In genomic region chr14:59918824-59919581, GRCh38 we compare ENCODE assay signal across 8 cellular contexts. TPM values are rescaled to one million over a fixed set of nuclear protein-coding genes. Genes with fewer than 3 reads are reported as not detected.
DNase-seq lines count a peak whose midpoint lies in the region; ATAC-seq and TF ChIP-seq lines count a peak whose summit lies in the region.

No MANE protein-coding gene starts in this region.

- peak overlapping the region; percentile 23 for H4K12ac ChIP-seq in trophoblast cell (ENCODE audit: low read depth, low read length)

- H3K56ac ChIP-seq in H9 (ENCODE audit: insufficient read length, low read depth, low read length) = no peak overlapping the region

- H3K4ac ChIP-seq in H9 (ENCODE audit: low read depth, low read length) = no peak overlapping the region; the same call in 1 of the 2 replicates
- H3K4ac ChIP-seq in trophoblast cell (ENCODE audit: low read depth, low read length) = no peak overlapping the region

- H2AFZ ChIP-seq in H9 (ENCODE audit: low read length) (peak overlapping the region; percentile 36), trophoblast cell (ENCODE audit: insufficient read depth, low read length, poor library complexity) (peak overlapping the region; percentile 73)

- peak overlapping the region; percentile 32 for H2BK5ac ChIP-seq in H9 (ENCODE audit: insufficient read length, low read length)
- no peak overlapping the region for H2BK5ac ChIP-seq in trophoblast cell (ENCODE audit: low read depth, low read length, poor library complexity)

- H3K23ac ChIP-seq in H9 (ENCODE audit: insufficient read length, low read depth, low read length) (no peak overlapping the region), trophoblast cell (ENCODE audit: low read length) (no peak overlapping the region)

- H3K27ac ChIP-seq in H9 (ENCODE audit: insufficient read length, low read depth, low read length) = peak overlapping the region; percentile 89
- peak overlapping the region; percentile 36 for H3K27ac ChIP-seq in trophoblast cell (ENCODE audit: low read depth, low read length)

- H2AK5ac ChIP-seq in H9 (ENCODE audit: insufficient read length, low read length) = no peak overlapping the region
- H2AK5ac ChIP-seq in trophoblast cell (ENCODE audit: low read length) = no peak overlapping the region

- peak overlapping the region; percentile 71 for H3K4me3 ChIP-seq in trophoblast cell (ENCODE audit: low read depth, low read length)

- POLR2A ChIA-PET in activated naive CD8-positive, alpha-beta T cell treated with anti-CD3 and anti-CD28 coated beads, Interleukin-2, amount 10 ng/mL, durations not matched to agents 7 days and 5 days (lab: Charles Lee) = no interaction called here

- 86% methylated on average over 1 of the region's 19 CpGs for WGBS in H9 (ENCODE audit: extremely low coverage, insufficient read length, low lambda C conversion rate)
- WGBS in trophoblast cell (ENCODE audit: extremely low coverage, insufficient coverage, insufficient read length) = no CpG with 5 or more reads among the region's 19 CpGs

- H3K9me3 ChIP-seq in H9 (ENCODE audit: control insufficient read depth, low read depth, low read length) (no peaks in the 10 kb centered on the region), trophoblast cell (ENCODE audit: insufficient read depth, low read depth, low read length) (no peaks in the 10 kb centered on the region)

- peak overlapping the region; percentile 13 for H3T11ph ChIP-seq in H9 (ENCODE audit: low read length)

- H3K14ac ChIP-seq in H9 (ENCODE audit: insufficient read depth, low read length) (peak overlapping the region; percentile 80), trophoblast cell (ENCODE audit: low read length) (no peak overlapping the region)

- H3K4me1 Mint-ChIP-seq in H9 = peaks cover 11 to 14% of the 10 kb centered on the region in 2 experiments
- H3K4me1 Mint-ChIP-seq in activated naive CD8-positive, alpha-beta T cell treated with anti-CD3 and anti-CD28 coated beads, Interleukin-2, amount 10 ng/mL, durations not matched to agents 7 days and 5 days = peaks cover 3% of the 10 kb centered on the region

- peaks cover 0 to 2% of the 10 kb centered on the region in 2 experiments; a peak in 2 of 5 replicates for H3K9me3 Mint-ChIP-seq in H9
- no peaks in the 10 kb centered on the region for H3K9me3 Mint-ChIP-seq in activated naive CD8-positive, alpha-beta T cell treated with anti-CD3 and anti-CD28 coated beads, Interleukin-2, amount 10 ng/mL, durations not matched to agents 7 days and 5 days

- H2BK20ac ChIP-seq in H9 (ENCODE audit: low read depth, low read length, poor library complexity, severe bottlenecking) = no peak overlapping the region

- no peak overlapping the region for H4K91ac ChIP-seq in H9 (ENCODE audit: insufficient read length, low read depth, low read length)
- H4K91ac ChIP-seq in trophoblast cell (ENCODE audit: low read depth, low read length) = peak overlapping the region; percentile 8

- H3K36me3 Mint-ChIP-seq in H9 (ENCODE audit: insufficient read depth in 1 of 3, low read depth in 3 of 3) = peaks cover 4 to 20% (median 7%) of the 10 kb centered on the region in 3 experiments
- no peaks in the 10 kb centered on the region for H3K36me3 Mint-ChIP-seq in activated naive CD8-positive, alpha-beta T cell treated with anti-CD3 and anti-CD28 coated beads, Interleukin-2, amount 10 ng/mL, durations not matched to agents 7 days and 5 days

- H3K27me3 ChIP-seq in H9 (ENCODE audit: insufficient read depth, low read length) (no peaks in the 10 kb centered on the region), trophoblast cell (ENCODE audit: insufficient read depth, low read length) (no peaks in the 10 kb centered on the region)

- H3K79me2 ChIP-seq in H9 (ENCODE audit: insufficient read depth, low read length) (no peaks in the 10 kb centered on the region), trophoblast cell (ENCODE audit: control insufficient read depth, insufficient read depth, low read length, poor library complexity) (no peaks in the 10 kb centered on the region)

- H3K9ac ChIP-seq in H9 (ENCODE audit: extremely low read depth, insufficient read length, low read length) = peak overlapping the region; percentile 64
- peak overlapping the region; percentile 30 for H3K9ac ChIP-seq in trophoblast cell (ENCODE audit: low read length)

- ATAC-seq in activated naive CD8-positive, alpha-beta T cell treated with anti-CD3 and anti-CD28 coated beads, Interleukin-2, amount 10 ng/mL, durations not matched to agents 7 days and 5 days (ENCODE audit: low read depth) = no peak
- ATAC-seq in left cardiac atrium = peak; percentile 76
- no peak for ATAC-seq in GM21515 (IDR thresholded peaks at IDR 0.05; ENCODE audit: unreplicated experiment)
- ATAC-seq in GM18505 (IDR thresholded peaks at IDR 0.05; ENCODE audit: unreplicated experiment) = no peak

- TF ChIP-seq CTCF in H9 (conservative IDR thresholded peaks at IDR 0.05) = peak; percentile 65

- TF ChIP-seq POLR2A in GM18505 (IDR thresholded peaks at IDR 0.05; ENCODE audit: borderline replicate concordance, extremely low read depth, insufficient read depth, insufficient read length) = no peak

- DNase-seq in EH (ENCODE audit: low read depth) (peak; percentile 34), H9 (no peak), NCI-H2171 treated with DMSO at 0.1 percent for 48 hours (lab: John Stamatoyannopoulos, UW) (peak; percentile 72), left cardiac atrium (no peak), trophoblast cell (peak; percentile 49 to 67)
- no peak for DNase-seq in activated naive CD8-positive, alpha-beta T cell treated with anti-CD3 and anti-CD28 coated beads, Interleukin-2, amount 10 ng/mL, durations not matched to agents 7 days and 5 days

- no peak overlapping the region for H4K8ac ChIP-seq in H9 (replicated peaks; ENCODE audit: insufficient read length, low read depth, low read length)
- peak overlapping the region; percentile 57 for H4K8ac ChIP-seq in trophoblast cell (ENCODE audit: low read depth, low read length)

- no peak overlapping the region for H2BK15ac ChIP-seq in H9 (ENCODE audit: low read depth, low read length)

- peak overlapping the region; percentile 49 for H4K5ac ChIP-seq in H9 (ENCODE audit: insufficient read length, low read depth, low read length)

- no peaks in the 10 kb centered on the region for H3K36me3 ChIP-seq in trophoblast cell (ENCODE audit: control insufficient read depth in 1 of 2, insufficient read depth in 2 of 2, low read length in 2 of 2)

- H3K79me1 ChIP-seq in H9 (ENCODE audit: insufficient read depth, low read depth, low read length, poor library complexity, severe bottlenecking) (no peaks in the 10 kb centered on the region), trophoblast cell (ENCODE audit: low read length) (peaks cover 4% of the 10 kb centered on the region)

- H3K4me1 ChIP-seq in H9 (ENCODE audit: insufficient read depth, low read length) (no peaks in the 10 kb centered on the region), trophoblast cell (ENCODE audit: control insufficient read depth in 1 of 2, insufficient read depth in 2 of 2, low read length in 2 of 2) (no peaks in the 10 kb centered on the region)

- peak overlapping the region; percentile 81 to 88 for H3K4me3 Mint-ChIP-seq in H9
- H3K4me3 Mint-ChIP-seq in activated naive CD8-positive, alpha-beta T cell treated with anti-CD3 and anti-CD28 coated beads, Interleukin-2, amount 10 ng/mL, durations not matched to agents 7 days and 5 days = peak overlapping the region; percentile 65

- H3K18ac ChIP-seq in H9 (ENCODE audit: insufficient read length, low read depth, low read length) (peak overlapping the region; percentile 92), trophoblast cell (ENCODE audit: low read length) (peak overlapping the region; percentile 70)

- peak overlapping the region; percentile 84 for H2BK120ac ChIP-seq in H9 (ENCODE audit: low read depth, low read length, poor library complexity, severe bottlenecking)
- H2BK120ac ChIP-seq in trophoblast cell (ENCODE audit: insufficient read depth, low read length, poor library complexity) = peak overlapping the region; percentile 6

- peak overlapping the region; percentile 86 to 99 (median 88) for H3K27ac Mint-ChIP-seq in H9
- no peak overlapping the region for H3K27ac Mint-ChIP-seq in activated naive CD8-positive, alpha-beta T cell treated with anti-CD3 and anti-CD28 coated beads, Interleukin-2, amount 10 ng/mL, durations not matched to agents 7 days and 5 days

- no peaks in the 10 kb centered on the region for H4K20me1 ChIP-seq in H9 (ENCODE audit: control insufficient read depth, insufficient read depth, insufficient read length)

- intact Hi-C loops in left cardiac atrium (cut with DNase I) = no loop called here

- H3K4me2 ChIP-seq in H9 (ENCODE audit: insufficient read depth, insufficient read length, low read length) (peak overlapping the region; percentile 92), trophoblast cell (ENCODE audit: low read length) (peak overlapping the region; percentile 66)

- H3K27me3 Mint-ChIP-seq in H9 (ENCODE audit: low read depth) = peaks cover 2% of the 10 kb centered on the region
- peaks cover 25% of the 10 kb centered on the region for H3K27me3 Mint-ChIP-seq in activated naive CD8-positive, alpha-beta T cell treated with anti-CD3 and anti-CD28 coated beads, Interleukin-2, amount 10 ng/mL, durations not matched to agents 7 days and 5 days

- H2BK12ac ChIP-seq in H9 (ENCODE audit: insufficient read length, low read depth, low read length) (peak overlapping the region; percentile 87), trophoblast cell (ENCODE audit: low read length) (no peak overlapping the region)

- H3K23me2 ChIP-seq in H9 (ENCODE audit: insufficient read length, low read depth, low read length, poor library complexity, severe bottlenecking) = peaks cover 8% of the 10 kb centered on the region

RNA-seq across cellular contexts. Expression of gene LRRC9, which starts 0.9 kb away (rescaled TPM):
- 0.39 and 0.77 TPM in 2 replicates for total RNA-seq in H9 (2021)
- not detected for total RNA-seq in activated naive CD8-positive, alpha-beta T cell treated with anti-CD3 and anti-CD28 coated beads, Interleukin-2, amount 10 ng/mL, durations not matched to agents 7 days and 5 days
- 1 to 10 TPM in 1 of 2 donors, under 1 TPM in 1; 0.38 to 1.2 TPM for total RNA-seq in left cardiac atrium
- 0.18 and 0.22 TPM in 2 replicates for polyA plus RNA-seq in trophoblast cell (2013)

RNA-seq across cellular contexts. Expression of gene RTN1, which starts 48.4 kb away (rescaled TPM):
- total RNA-seq in H9 (2021) (0.92 and 1.8 TPM in 2 replicates), left cardiac atrium (1 to 10 TPM; 1.1 to 3.0 TPM)
- total RNA-seq in activated naive CD8-positive, alpha-beta T cell treated with anti-CD3 and anti-CD28 coated beads, Interleukin-2, amount 10 ng/mL, durations not matched to agents 7 days and 5 days = not detected
- polyA plus RNA-seq in trophoblast cell (2013) = 0.10 and 0.18 TPM in 2 replicates

Comparison
In these comparisons a context has a peak if more than half of its experiments do, and no peak if none do; other contexts are left out.
1. DNase-seq: peak in EH (single experiment), NCI-H2171 treated with DMSO at 0.1 percent for 48 hours (single experiment) and trophoblast cell (2 of 2); none in H9 (single experiment), activated naive CD8-positive, alpha-beta T cell treated with anti-CD3 and anti-CD28 coated beads, Interleukin-2, amount 10 ng/mL, durations not matched to agents 7 days and 5 days (single experiment) and left cardiac atrium (single experiment).
2. ATAC-seq: peak in left cardiac atrium (2 of 2); none in activated naive CD8-positive, alpha-beta T cell treated with anti-CD3 and anti-CD28 coated beads, Interleukin-2, amount 10 ng/mL, durations not matched to agents 7 days and 5 days (single experiment), GM21515 (single experiment) and GM18505 (single experiment).